1 cellular context compared by ENCODE assay signal in genomic region chr5:156361451-156362109, GRCh38.
TF ChIP-seq lines count a peak whose summit lies in the region.

No MANE protein-coding gene starts in this region.

TF ChIP-seq in IMR-90, 13 proteins besides CTCF, POLR2A, EP300 and RAD21:
- TF ChIP-seq RCOR1 (IDR thresholded peaks at IDR 0.05; ENCODE audit: insufficient replicate concordance, low read length) (peak; percentile 91), CHD1 (IDR thresholded peaks at IDR 0.05; ENCODE audit: low read depth, low read length) (no peak), CEBPB (IDR thresholded peaks at IDR 0.05; ENCODE audit: low read depth, low read length) (peak; percentile 26; the same call in 1 of the 2 replicates), BHLHE40 (IDR thresholded peaks at IDR 0.05; ENCODE audit: low read depth, low read length) (no peak), MAFK (IDR thresholded peaks at IDR 0.05; ENCODE audit: low read depth, low read length) (0 out of 2 replicates have a peak, but pooled peaks have one; percentile 28), ELK1 (IDR thresholded peaks at IDR 0.05; ENCODE audit: borderline replicate concordance, low read depth, low read length) (no peak), MXI1 (IDR thresholded peaks at IDR 0.05; ENCODE audit: borderline replicate concordance, low read depth, low read length) (no peak), FOS (IDR thresholded peaks at IDR 0.05; ENCODE audit: low read depth, low read length) (peak; percentile 64), MAZ (IDR thresholded peaks at IDR 0.05; ENCODE audit: borderline replicate concordance, low read depth, low read length) (no peak), NFE2L2 (IDR thresholded peaks at IDR 0.05; ENCODE audit: low read depth, low read length) (no peak)
- TF ChIP-seq, protein P1, sequence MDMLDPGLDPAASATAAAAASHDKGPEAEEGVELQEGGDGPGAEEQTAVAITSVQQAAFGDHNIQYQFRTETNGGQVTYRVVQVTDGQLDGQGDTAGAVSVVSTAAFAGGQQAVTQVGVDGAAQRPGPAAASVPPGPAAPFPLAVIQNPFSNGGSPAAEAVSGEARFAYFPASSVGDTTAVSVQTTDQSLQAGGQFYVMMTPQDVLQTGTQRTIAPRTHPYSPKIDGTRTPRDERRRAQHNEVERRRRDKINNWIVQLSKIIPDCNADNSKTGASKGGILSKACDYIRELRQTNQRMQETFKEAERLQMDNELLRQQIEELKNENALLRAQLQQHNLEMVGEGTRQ (IDR thresholded peaks at IDR 0.05; ENCODE audit: low read depth, low read length) = no peak
